1 cellular context compared by ENCODE assay signal in genomic region chr17:50532452-50533024, GRCh38.
TF ChIP-seq lines count a peak whose summit lies in the region.

Gene EPN3 (plus strand): TSS chr17:50532735. CDS start chr17:50536557, 3,822 bp downstream.

TF ChIP-seq in H1, 55 proteins besides CTCF, POLR2A, EP300 and RAD21 (continued from another document):
- TF ChIP-seq CBX8 (IDR thresholded peaks at IDR 0.05; ENCODE audit: borderline replicate concordance, low read depth, low read length) (no peak), NANOG (IDR thresholded peaks at IDR 0.05; ENCODE audit: insufficient read depth, low read depth, low read length, poor library complexity, severe bottlenecking) (no peak), USF2 (IDR thresholded peaks at IDR 0.05; ENCODE audit: low read length) (no peak), KDM4A (IDR thresholded peaks at IDR 0.05; ENCODE audit: low read depth, low read length, severe bottlenecking) (peak; percentile 83), CREB1 (IDR thresholded peaks at IDR 0.05) (no peak), E2F6 (IDR thresholded peaks at IDR 0.05) (peak; percentile 54), EGR1 (IDR thresholded peaks at IDR 0.05; ENCODE audit: borderline replicate concordance, low read depth, low read length) (peak; percentile 27; the same call in 1 of the 2 replicates), SIRT6 (IDR thresholded peaks at IDR 0.05; ENCODE audit: low read length) (no peak), CTBP2 (IDR thresholded peaks at IDR 0.05; ENCODE audit: borderline replicate concordance, insufficient read depth, insufficient read length, low read length) (peak; percentile 83), EZH2 (IDR thresholded peaks at IDR 0.05; ENCODE audit: low read depth, low read length, severe bottlenecking) (no peak), TCF12 (IDR thresholded peaks at IDR 0.05; ENCODE audit: low read depth, low read length) (no peak), RNF2 (IDR thresholded peaks at IDR 0.05; ENCODE audit: borderline replicate concordance, low read depth, low read length, missing control alignments, poor library complexity, severe bottlenecking) (no peak), SP2 (IDR thresholded peaks at IDR 0.05; ENCODE audit: low read length) (no peak), ZNF274 (IDR thresholded peaks at IDR 0.05; ENCODE audit: borderline replicate concordance, extremely low read depth, low read length) (no peak), TAF1 (IDR thresholded peaks at IDR 0.05; ENCODE audit: low read depth, low read length) (no peak), SIN3A (conservative IDR thresholded peaks at IDR 0.05 in 1 of 2, IDR thresholded peaks at IDR 0.05 in 1 of 2; ENCODE audit: low read depth in 1 of 2, low read length in 2 of 2) (peak; percentile 69 to 91; a peak in 3 of 4 replicates), PHF8 (conservative IDR thresholded peaks at IDR 0.05; ENCODE audit: low read depth, low read length) (peak; percentile 7; the same call in 1 of the 2 replicates), FOSL1 (IDR thresholded peaks at IDR 0.05; ENCODE audit: insufficient read depth, low read depth, low read length) (no peak), KDM5A (IDR thresholded peaks at IDR 0.05; ENCODE audit: low read length) (no peak), ASH2L (IDR thresholded peaks at IDR 0.05; ENCODE audit: low read length) (peak; percentile 75), SUZ12 (IDR thresholded peaks at IDR 0.05; ENCODE audit: low read length) (peak; percentile 22; the same call in 1 of the 2 replicates)
